Comparison of ENCODE assay signal across 18 cellular contexts in the genomic region with DNA sequence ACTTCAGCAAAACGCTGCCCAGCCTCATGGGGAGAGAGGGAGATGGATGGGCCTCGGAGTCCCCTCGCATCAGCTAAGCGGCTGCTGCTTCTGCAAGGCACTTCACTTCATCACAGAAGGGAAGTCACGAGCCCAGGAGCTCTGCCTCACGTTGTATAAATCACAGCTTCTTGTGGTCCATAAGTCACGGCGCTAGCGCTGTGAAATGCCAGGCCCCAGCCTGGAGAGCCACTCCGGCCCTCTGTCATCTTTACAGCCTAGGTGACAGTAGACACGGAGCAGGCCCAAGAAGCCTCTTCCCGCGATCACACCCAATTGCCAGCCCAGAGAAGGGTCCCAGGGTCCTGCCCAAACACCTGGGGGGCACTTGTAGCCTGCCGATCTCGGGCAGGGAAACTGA. TPM values are rescaled to one million over a fixed set of nuclear protein-coding genes. Genes with fewer than 3 reads are reported as not detected.
"Had no signal": no experiment of that assay in that cellular context is flagged by ENCODE, and none has a peak within 500 bp of the region (broad histone marks: within the 10 kb centered on the region; RNA-seq: fewer than 3 reads in every experiment).

No MANE protein-coding gene starts in this region.

- DNase-seq: activated CD4-positive, alpha-beta T cell treated with anti-CD3 and anti-CD28 coated beads for 1 hour; activated CD4-positive, alpha-beta T cell treated with anti-CD3 and anti-CD28 coated beads, Interleukin-2, amount 50 U/mL, for 48 hours; activated effector memory CD4-positive, alpha-beta T cell treated with Interleukin-2 at 50 U/mL for 16 hours; activated naive CD4-positive, alpha-beta T cell treated with anti-CD3 and anti-CD28 coated beads, Interleukin-2, amount 50 U/mL, for 16 hours; erythroblast; heart right ventricle; left colon; retina; T-helper 9 cell had no signal

- H3K27ac ChIP-seq: gastroesophageal sphincter, suprapubic skin had no signal

- H3K4me3 Mint-ChIP-seq: activated T-cell treated with anti-CD3 and anti-CD28 coated beads, Interleukin-2, amount 50 U/mL, for 24 hours; stimulated activated naive CD8-positive, alpha-beta T cell treated with anti-CD3 and anti-CD28 coated beads, Interleukin-15, Interleukin-2, amounts not matched to agents 100 ng/mL and 50 ng/mL, for 24 hours had no signal

- H3K36me3 Mint-ChIP-seq: T-cell, type B pancreatic cell had no signal

- H3K9me3 ChIP-seq: gastroesophageal sphincter, heart right ventricle, suprapubic skin had no signal

- H3K9me3 Mint-ChIP-seq: activated T-cell treated with anti-CD3 and anti-CD28 coated beads, Interleukin-2, amount 50 U/mL, for 24 hours; stimulated activated naive CD8-positive, alpha-beta T cell treated with anti-CD3 and anti-CD28 coated beads, Interleukin-15, Interleukin-2, amounts not matched to agents 100 ng/mL and 50 ng/mL, for 24 hours; T-cell; type B pancreatic cell had no signal

- H3K36me3 ChIP-seq: gastroesophageal sphincter, heart right ventricle, suprapubic skin had no signal

- ATAC-seq: T-cell had no signal

- H3K27ac Mint-ChIP-seq: activated T-cell treated with anti-CD3 and anti-CD28 coated beads, Interleukin-2, amount 50 U/mL, for 24 hours; stimulated activated naive CD8-positive, alpha-beta T cell treated with anti-CD3 and anti-CD28 coated beads, Interleukin-15, Interleukin-2, amounts not matched to agents 100 ng/mL and 50 ng/mL, for 24 hours had no signal

RNA-seq across cellular contexts. Expression of a gene that starts 23.4 kb away (rescaled TPM):
- total RNA-seq: astrocyte, gastroesophageal sphincter, left colon, lung microvascular endothelial cell, suprapubic skin had no signal

RNA-seq across cellular contexts. Expression of a gene that starts 50.4 kb away (rescaled TPM):
- total RNA-seq: astrocyte, gastroesophageal sphincter, heart right ventricle, lung microvascular endothelial cell, suprapubic skin, T-cell had no signal
- polyA plus RNA-seq: adipose tissue had no signal
